ENCODE assay signal across 23 cellular contexts in the genomic region with DNA sequence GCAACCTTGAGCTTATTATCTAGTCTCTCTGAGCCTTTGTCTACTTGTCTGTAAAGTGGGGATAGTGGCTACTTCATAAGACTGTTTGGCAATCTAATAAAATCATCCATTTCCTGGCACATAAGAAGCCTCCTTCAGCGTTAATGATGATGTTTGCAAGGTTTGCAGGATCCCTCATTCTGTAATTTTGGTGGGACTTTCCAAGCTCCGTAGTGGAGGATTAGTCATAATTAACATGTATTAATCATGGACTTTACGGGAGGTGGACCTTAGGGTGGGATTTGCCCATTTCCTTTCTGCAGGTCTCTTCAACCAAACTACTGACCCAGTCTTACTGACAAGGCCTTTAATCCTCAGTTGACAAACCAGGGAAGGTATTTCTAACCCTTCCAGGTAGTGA.
A peak's percentile ranks its signal among the peaks of the same experiment; 100 is the strongest.
DNase-seq lines count a peak whose midpoint lies in the region; ATAC-seq, FAIRE-seq and TF ChIP-seq lines count a peak whose summit lies in the region.
"Had no signal": no experiment of that assay in that cellular context is flagged by ENCODE, and none has a peak within 500 bp of the region (broad histone marks: within the 10 kb centered on the region; RNA-seq: fewer than 3 reads in every experiment).

No MANE protein-coding gene starts in this region.

- no peak for ATAC-seq in activated CD8-positive, alpha-beta memory T cell treated with anti-CD3 and anti-CD28 coated beads, Interleukin-2, amount 10 ng/mL, durations not matched to agents 7 days and 5 days
- ATAC-seq in HG02981 (IDR thresholded peaks at IDR 0.05; ENCODE audit: unreplicated experiment), result no peak
- ATAC-seq: GM12878, GM23338, SK-N-SH treated with all-trans-retinoic acid at 6 μM for 48 hours had no signal

- DNase-seq in GM23248 (peak; percentile 23), bronchial epithelial cell (ENCODE audit: low read depth) (peak; percentile 4), kidney tubule cell (ENCODE audit: low spot score) (peak; percentile 35), type B pancreatic cell (ENCODE audit: extremely low spot score, unreplicated experiment) (no peak), DMS79 treated with DMSO at 0.1 percent for 48 hours (lab: John Stamatoyannopoulos, UW) (no peak)
- no peak for DNase-seq in activated CD8-positive, alpha-beta memory T cell treated with anti-CD3 and anti-CD28 coated beads, Interleukin-2, amount 10 ng/mL, durations not matched to agents 7 days and 5 days
- no peak for DNase-seq in activated CD4-positive, CD25-positive, alpha-beta regulatory T cell treated with anti-CD3 and anti-CD28 coated beads, Interleukin-2, amount 50 U/mL, for 72 hours
- DNase-seq: CD4-positive, alpha-beta memory T cell; DMS79; GF-D8; HCEC 1CT; KG1; MV-4-11; NCI-H1694 treated with DMSO at 0.1 percent for 48 hours; RPMI8226; SHP77 treated with DMSO at 0.1 percent for 48 hours; T-helper 1 cell had no signal

- H3K4me1 ChIP-seq in GM23248 (ENCODE audit: insufficient read depth), result peaks cover 11% of the 10 kb centered on the region; the same call in 1 of the 2 replicates

- WGBS in GM23248 (ENCODE audit: low coverage in 1 of 2, low lambda C conversion rate in 2 of 2, missing lambda C conversion rate in 2 of 2), 2 experiments, result 19 to 26% methylated on average over 3 of the region's 3 CpGs

- no peak overlapping the region for H3K27ac ChIP-seq in GM23248

- H3K27ac Mint-ChIP-seq in type B pancreatic cell, result peak overlapping the region; percentile 77
- no peak overlapping the region for H3K27ac Mint-ChIP-seq in activated CD8-positive, alpha-beta memory T cell treated with anti-CD3 and anti-CD28 coated beads, Interleukin-2, amount 10 ng/mL, durations not matched to agents 7 days and 5 days
- H3K27ac Mint-ChIP-seq: CD4-positive, alpha-beta memory T cell; GM23338 had no signal

- peaks cover 22% of the 10 kb centered on the region for H3K27me3 Mint-ChIP-seq in type B pancreatic cell
- H3K27me3 Mint-ChIP-seq in activated CD8-positive, alpha-beta memory T cell treated with anti-CD3 and anti-CD28 coated beads, Interleukin-2, amount 10 ng/mL, durations not matched to agents 7 days and 5 days, result no peaks in the 10 kb centered on the region

- H3K36me3 ChIP-seq in GM23248 (ENCODE audit: low read depth) (no peaks in the 10 kb centered on the region), bronchial epithelial cell (ENCODE audit: control insufficient read depth, insufficient read depth, low read length) (no peaks in the 10 kb centered on the region)

- peaks cover 3% of the 10 kb centered on the region for H3K4me1 Mint-ChIP-seq in type B pancreatic cell (ENCODE audit: unreplicated experiment)
- H3K4me1 Mint-ChIP-seq in activated CD8-positive, alpha-beta memory T cell treated with anti-CD3 and anti-CD28 coated beads, Interleukin-2, amount 10 ng/mL, durations not matched to agents 7 days and 5 days, result no peaks in the 10 kb centered on the region
- H3K4me1 Mint-ChIP-seq: CD4-positive, alpha-beta memory T cell had no signal

- no peaks in the 10 kb centered on the region for H3K79me2 ChIP-seq in GM23248 (ENCODE audit: insufficient read depth)

- CTCF ChIA-PET in activated CD8-positive, alpha-beta memory T cell treated with anti-CD3 and anti-CD28 coated beads, Interleukin-2, amount 10 ng/mL, durations not matched to agents 7 days and 5 days (lab: Charles Lee), result interaction anchor here (1.5 kb wide), 1 partner anchor 26 kb away, joined by 3 read pairs; no protein-coding TSS in a partner anchor

- H3K9me3 ChIP-seq in GM23248 (ENCODE audit: low read depth), result no peaks in the 10 kb centered on the region

- in situ Hi-C loops in GM23248 (cut with MboI), result no loop called here

- peaks cover 4% of the 10 kb centered on the region for H3K9me3 Mint-ChIP-seq in type B pancreatic cell
- H3K9me3 Mint-ChIP-seq in activated CD8-positive, alpha-beta memory T cell treated with anti-CD3 and anti-CD28 coated beads, Interleukin-2, amount 10 ng/mL, durations not matched to agents 7 days and 5 days (ENCODE audit: low read depth), result no peaks in the 10 kb centered on the region
- H3K9me3 Mint-ChIP-seq: GM23338 had no signal

- no peaks in the 10 kb centered on the region for H3K27me3 ChIP-seq in GM23248 (replicated peaks; ENCODE audit: insufficient read depth)
- no peaks in the 10 kb centered on the region for H3K27me3 ChIP-seq in bronchial epithelial cell (ENCODE audit: control insufficient read depth, insufficient read depth, low read length)

- no peak overlapping the region for H3K4me3 ChIP-seq in GM23248
- H3K4me3 ChIP-seq in bronchial epithelial cell (ENCODE audit: low read depth, low read length), result no peak overlapping the region
- H3K4me3 ChIP-seq: GM12878, GM23338 had no signal

- no peak overlapping the region for H3K9ac ChIP-seq in GM23248

- no peaks in the 10 kb centered on the region for H3F3A ChIP-seq in GM23248 (ENCODE audit: insufficient read depth)

- no peaks in the 10 kb centered on the region for H3K9me2 ChIP-seq in GM23248 (ENCODE audit: insufficient read depth)

- peaks cover 33% of the 10 kb centered on the region for H3K36me3 Mint-ChIP-seq in type B pancreatic cell
- no peaks in the 10 kb centered on the region for H3K36me3 Mint-ChIP-seq in activated CD8-positive, alpha-beta memory T cell treated with anti-CD3 and anti-CD28 coated beads, Interleukin-2, amount 10 ng/mL, durations not matched to agents 7 days and 5 days
- H3K36me3 Mint-ChIP-seq: CD4-positive, alpha-beta memory T cell had no signal

- H2AFZ ChIP-seq in GM23248, result no peak overlapping the region
- H2AFZ ChIP-seq: GM23338 had no signal

- no peak overlapping the region for H3K4me2 ChIP-seq in GM23248 (ENCODE audit: unreplicated experiment)
- H3K4me2 ChIP-seq: GM23338 had no signal

- FAIRE-seq in bronchial epithelial cell (lab: Jason Lieb, UNC), result no peak
- FAIRE-seq: D721Med, GM12878, GM19239 had no signal

- TF ChIP-seq CTCF in bronchial epithelial cell (IDR thresholded peaks at IDR 0.05; ENCODE audit: insufficient read depth, low read length, severe bottlenecking) (no peak), type B pancreatic cell (conservative IDR thresholded peaks at IDR 0.05) (no peak)

- H4K20me1 ChIP-seq in GM23248 (ENCODE audit: insufficient read depth), result no peaks in the 10 kb centered on the region

- no peak overlapping the region for H3K4me3 Mint-ChIP-seq in type B pancreatic cell
- no peak overlapping the region for H3K4me3 Mint-ChIP-seq in activated CD8-positive, alpha-beta memory T cell treated with anti-CD3 and anti-CD28 coated beads, Interleukin-2, amount 10 ng/mL, durations not matched to agents 7 days and 5 days
- H3K4me3 Mint-ChIP-seq: CD4-positive, alpha-beta memory T cell; GM23338 had no signal

Comparison
In these comparisons a context has a peak if more than half of its experiments do, and no peak if none do; other contexts are left out.
1. DNase-seq: peak in GM23248 (single experiment), bronchial epithelial cell (single experiment) and kidney tubule cell (single experiment); none in type B pancreatic cell (single experiment), activated CD8-positive, alpha-beta memory T cell treated with anti-CD3 and anti-CD28 coated beads, Interleukin-2, amount 10 ng/mL, durations not matched to agents 7 days and 5 days (single experiment), DMS79 treated with DMSO at 0.1 percent for 48 hours (single experiment) and activated CD4-positive, CD25-positive, alpha-beta regulatory T cell treated with anti-CD3 and anti-CD28 coated beads, Interleukin-2, amount 50 U/mL, for 72 hours (single experiment).